Comparison of ENCODE assay signal across 23 cellular contexts in the genomic region with DNA sequence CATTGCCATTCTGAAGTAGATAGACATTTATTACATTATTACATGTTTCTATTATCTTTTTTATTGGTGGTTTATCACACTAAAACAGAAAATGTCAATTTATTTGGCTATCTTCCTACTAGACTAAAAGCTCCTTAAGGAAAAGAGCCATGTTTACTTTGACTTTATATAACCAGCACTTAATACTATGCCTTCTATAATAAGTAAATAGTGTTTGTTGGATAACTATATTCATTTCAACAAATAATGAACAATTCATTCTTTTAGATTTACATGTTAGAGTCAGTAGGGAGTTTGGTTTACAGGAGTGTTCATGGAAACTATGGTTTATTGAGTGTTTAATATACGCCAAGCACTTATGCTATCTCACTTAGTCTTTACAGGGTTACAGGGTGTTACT.
"Had no signal": no experiment of that assay in that cellular context is flagged by ENCODE, and none has a peak within 500 bp of the region (broad histone marks: within the 10 kb centered on the region; RNA-seq: fewer than 3 reads in every experiment).

No MANE protein-coding gene starts in this region.

- ATAC-seq: Panc1, T-cell had no signal

- H3K36me3 Mint-ChIP-seq: IgD-negative memory B cell had no signal

- H3K27ac ChIP-seq: HL-60, RWPE1 had no signal

- H3K9me3 ChIP-seq: SK-N-SH had no signal

- H3K9ac ChIP-seq: SK-N-SH had no signal

- DNase-seq: KBM-7, MM.1S, NCI-H1092 treated with DMSO at 0.1 percent for 48 hours, NCI-H1436, NCI-H187, NCI-H2029, NCI-H2081 treated with DMSO at 0.1 percent for 48 hours, NCI-H2171, NCI-H226, NCI-H446, NCI-H510A, NCI-H524 treated with DMSO at 0.1 percent for 48 hours, NCI-H69, NCI-H774, SHP77, SK-N-SH, SW 1271, T-cell had no signal

- H3K27me3 Mint-ChIP-seq: IgD-negative memory B cell, T-cell had no signal

- H3K27ac Mint-ChIP-seq: IgD-negative memory B cell, T-cell had no signal

- H3K9me3 Mint-ChIP-seq: IgD-negative memory B cell, T-cell had no signal

- H3K4me3 Mint-ChIP-seq: IgD-negative memory B cell, T-cell had no signal

- H3K4me2 ChIP-seq: SK-N-SH had no signal

- FAIRE-seq: HTR-8/SVneo had no signal
